Comparison of ENCODE assay signal across 17 cellular contexts in the genomic region with DNA sequence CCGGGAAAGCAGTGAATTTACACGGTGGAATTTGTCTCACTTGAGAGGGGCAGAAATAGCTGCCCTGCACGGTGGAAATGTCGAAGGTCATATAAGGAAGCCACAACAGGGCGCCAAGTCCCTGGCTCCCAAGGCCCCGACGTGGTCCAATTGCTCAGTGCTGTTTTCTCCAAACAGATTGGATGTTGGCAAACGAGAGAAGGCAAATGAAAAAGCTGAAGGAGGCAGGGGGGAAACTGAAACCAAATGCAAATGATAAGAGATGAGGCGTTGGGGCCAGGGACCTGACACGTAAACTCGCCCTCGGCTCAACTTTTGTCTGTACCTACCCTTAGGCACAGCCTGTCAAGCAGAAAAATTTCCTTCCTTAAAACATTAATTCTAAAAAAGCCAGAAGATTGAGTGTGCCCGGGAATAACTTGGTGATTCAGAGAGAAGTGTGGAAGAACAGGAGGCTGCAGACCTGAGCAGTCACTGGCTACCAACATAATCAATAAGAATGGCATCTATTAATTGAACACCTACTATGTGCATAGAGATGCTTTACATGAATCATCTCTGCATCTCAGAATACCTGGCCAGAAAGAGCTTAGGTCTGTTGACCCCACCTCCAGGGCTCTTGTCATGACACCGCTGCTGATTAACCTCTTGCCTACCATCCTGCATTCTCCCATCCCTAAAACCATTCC. TPM values are rescaled to one million over a fixed set of nuclear protein-coding genes. Genes with fewer than 3 reads are reported as not detected.
DNase-seq lines count a peak whose midpoint lies in the region; ATAC-seq and TF ChIP-seq lines count a peak whose summit lies in the region.
"Had no signal": no experiment of that assay in that cellular context is flagged by ENCODE, and none has a peak within 500 bp of the region (broad histone marks: within the 10 kb centered on the region; RNA-seq: fewer than 3 reads in every experiment).

No MANE protein-coding gene starts in this region.

- WGBS in GM23248 (ENCODE audit: low coverage in 1 of 2, low lambda C conversion rate in 2 of 2, missing lambda C conversion rate in 2 of 2), 2 experiments = 23 to 27% methylated on average over 14 of the region's 14 CpGs

- H3K27ac ChIP-seq in AG04450 (ENCODE audit: low read depth, low read length) (peak overlapping the region; percentile 47), GM23248 (peak overlapping the region; percentile 15)
- H3K27ac ChIP-seq: epithelial cell of prostate had no signal

- in situ Hi-C loops in GM23248 (cut with MboI) = no loop called here

- H3K9me3 ChIP-seq in AG04450 (ENCODE audit: control insufficient read depth, insufficient read depth, low read length) (no peaks in the 10 kb centered on the region), GM23248 (ENCODE audit: low read depth) (no peaks in the 10 kb centered on the region)
- H3K9me3 ChIP-seq: ovary, thyroid gland had no signal

- H3K27me3 Mint-ChIP-seq in Calu3 (ENCODE audit: unreplicated experiment) = no peaks in the 10 kb centered on the region

- peak overlapping the region; percentile 79 for H2AFZ ChIP-seq in GM23248

- H3K27me3 ChIP-seq in AG04450 (ENCODE audit: control insufficient read depth, insufficient read depth, low read length) (no peaks in the 10 kb centered on the region), GM23248 (replicated peaks; ENCODE audit: insufficient read depth) (no peaks in the 10 kb centered on the region)
- H3K27me3 ChIP-seq: ovary, thyroid gland had no signal

- CTCF ChIA-PET in AG04450 (lab: Charles Lee) (interaction anchor here (0.9 to 3.6 kb wide), 3 partner anchors 17 to 42 kb away, joined by 3 to 22 read pairs (median 5); a partner anchor contains a TSS), Calu3 (lab: Charles Lee) (no interaction called here)

- peak overlapping the region; percentile 13; the same call in 1 of the 2 replicates for H3K9ac ChIP-seq in GM23248

- peak overlapping the region; percentile 16 for H3K4me2 ChIP-seq in GM23248 (ENCODE audit: unreplicated experiment)

- no peak for ATAC-seq in HG03095 (IDR thresholded peaks at IDR 0.05; ENCODE audit: unreplicated experiment)

- no peaks in the 10 kb centered on the region for H3K79me2 ChIP-seq in GM23248 (ENCODE audit: insufficient read depth)

- TF ChIP-seq CTCF in AG04450 (IDR thresholded peaks at IDR 0.05; ENCODE audit: low read depth, low read length) (no peak), Calu3 (IDR thresholded peaks at IDR 0.05; ENCODE audit: unreplicated experiment) (no peak)

- POLR2A ChIA-PET in AG04450 (lab: Yijun Ruan, JAX) = interaction anchor here (0.5 to 0.8 kb wide), 2 partner anchors 20 to 28 kb away, joined by 3 to 4 read pairs; no protein-coding TSS in a partner anchor

- H3K4me1 Mint-ChIP-seq in Calu3 (ENCODE audit: low read depth, unreplicated experiment) = peaks cover 27% of the 10 kb centered on the region

- peaks cover 27% of the 10 kb centered on the region for H3F3A ChIP-seq in GM23248 (ENCODE audit: insufficient read depth)

- no peak overlapping the region for H3K27ac Mint-ChIP-seq in Calu3 (ENCODE audit: unreplicated experiment)
- H3K27ac Mint-ChIP-seq: mesothelial cell of epicardium had no signal

- H3K4me3 ChIP-seq in AG04450 (ENCODE audit: low read depth, low read length) = 0 out of 2 replicates have a peak overlapping the region, but pooled peaks have one; percentile 13
- H3K4me3 ChIP-seq in GM23248 = no peak overlapping the region
- H3K4me3 ChIP-seq: ovary, thyroid gland had no signal

- H3K4me3 Mint-ChIP-seq in Calu3 (ENCODE audit: low read depth, unreplicated experiment) = no peak overlapping the region
- H3K4me3 Mint-ChIP-seq: mesothelial cell of epicardium had no signal

- H3K9me2 ChIP-seq in GM23248 (ENCODE audit: insufficient read depth) = no peaks in the 10 kb centered on the region

- no peaks in the 10 kb centered on the region for H3K36me3 ChIP-seq in GM23248 (ENCODE audit: low read depth)
- H3K36me3 ChIP-seq: ovary, thyroid gland had no signal

- intact Hi-C loops in Calu3 (cut with micrococcal nuclease; ENCODE audit: unreplicated experiment) = no loop called here

- H3K36me3 Mint-ChIP-seq in Calu3 (ENCODE audit: insufficient read depth, unreplicated experiment) = peaks cover 18% of the 10 kb centered on the region
- H3K36me3 Mint-ChIP-seq: mesothelial cell of epicardium had no signal

- DNase-seq in AG04450 (ENCODE audit: low read depth, low spot score) (no peak), GM23248 (peak; percentile 49), cerebellum (ENCODE audit: low spot score) (peak; percentile 41), left kidney (ENCODE audit: low read depth, low spot score) (peak; percentile 12), Calu3 (no peak)
- DNase-seq in activated T-cell treated with anti-CD3 and anti-CD28 coated beads, Interleukin-2, amount 50 U/mL, for 1 hour = no peak
- DNase-seq in stimulated activated naive CD4-positive, alpha-beta T cell (lab: John Stamatoyannopoulos, UW) = no peak
- DNase-seq: activated naive CD4-positive, alpha-beta T cell treated with Interleukin-2 at 50 U/mL for 16 hours; KG1; NCI-H69; SHP77; T1000; thyroid gland had no signal

- H3K9me3 Mint-ChIP-seq in Calu3 (ENCODE audit: low read depth, unreplicated experiment) = no peaks in the 10 kb centered on the region
- H3K9me3 Mint-ChIP-seq: mesothelial cell of epicardium had no signal

- peaks cover 26% of the 10 kb centered on the region for H3K4me1 ChIP-seq in GM23248 (ENCODE audit: insufficient read depth)

- no peaks in the 10 kb centered on the region for H4K20me1 ChIP-seq in GM23248 (ENCODE audit: insufficient read depth)

- BruUV-seq in Calu3 (replicated peaks; lab: Mats Ljungman, UMichigan) = no TSS peak

RNA-seq across cellular contexts. Expression of a gene that starts 16.6 kb away (rescaled TPM):
- 43.8 and 49.0 TPM in 2 replicates for polyA plus RNA-seq in AG04450 (2011; rRNA removed)
- polyA minus RNA-seq in AG04450 (2011; rRNA and poly(A)+ RNA removed) = 23.5 and 28.5 TPM in 2 replicates
- total RNA-seq in GM23248 (2014; rRNA removed; shearing (Covaris generic)) = 141 and 151 TPM in 2 replicates
- 102 and 104 TPM in 2 replicates for polyA plus RNA-seq in GM23248 (2016; fragmentation: Nextera tagmentation; extraction: Ambion mirVana)
- 43.5 TPM for total RNA-seq in cerebellum
- 11.2 and 11.9 TPM in 2 replicates for total RNA-seq in Calu3 (2022)

RNA-seq across cellular contexts. Expression of a gene that starts 27.7 kb away (rescaled TPM):
- polyA plus RNA-seq in AG04450 (2011; rRNA removed) = 2.8 and 4.2 TPM in 2 replicates
- 4.2 and 5.1 TPM in 2 replicates for polyA minus RNA-seq in AG04450 (2011; rRNA and poly(A)+ RNA removed)
- total RNA-seq in GM23248 (2014; rRNA removed; shearing (Covaris generic)) = 3.0 and 5.9 TPM in 2 replicates
- 9.6 and 9.9 TPM in 2 replicates for polyA plus RNA-seq in GM23248 (2016; fragmentation: Nextera tagmentation; extraction: Ambion mirVana)
- not detected for total RNA-seq in cerebellum
- 7.4 and 9.0 TPM in 2 replicates for total RNA-seq in Calu3 (2022)

RNA-seq across cellular contexts. Expression of a gene that starts 44.6 kb away (rescaled TPM):
- 494 and 553 TPM in 2 replicates for polyA plus RNA-seq in AG04450 (2011; rRNA removed)
- 199 and 233 TPM in 2 replicates for polyA minus RNA-seq in AG04450 (2011; rRNA and poly(A)+ RNA removed)
- 354 and 356 TPM in 2 replicates for total RNA-seq in GM23248 (2014; rRNA removed; shearing (Covaris generic))
- 348 and 359 TPM in 2 replicates for polyA plus RNA-seq in GM23248 (2016; fragmentation: Nextera tagmentation; extraction: Ambion mirVana)
- 88.3 TPM for total RNA-seq in cerebellum
- total RNA-seq in Calu3 (2022) = 266 and 278 TPM in 2 replicates

Comparison
In these comparisons a context has a peak if more than half of its experiments do, and no peak if none do; other contexts are left out.
1. DNase-seq: peak in GM23248 (single experiment), cerebellum (single experiment) and left kidney (single experiment); none in AG04450 (single experiment), Calu3 (single experiment), activated T-cell treated with anti-CD3 and anti-CD28 coated beads, Interleukin-2, amount 50 U/mL, for 1 hour (single experiment) and stimulated activated naive CD4-positive, alpha-beta T cell (0 of 6).